ENCODE assay signal across 10 cellular contexts in genomic region chr2:215619022-215619958, GRCh38.
A peak's percentile ranks its signal among the peaks of the same experiment; 100 is the strongest.
DNase-seq lines count a peak whose midpoint lies in the region; ATAC-seq, FAIRE-seq and TF ChIP-seq lines count a peak whose summit lies in the region.
"Had no signal": no experiment of that assay in that cellular context is flagged by ENCODE, and none has a peak within 500 bp of the region (broad histone marks: within the 10 kb centered on the region; RNA-seq: fewer than 3 reads in every experiment).

No MANE protein-coding gene starts in this region.

- H3K79me2 ChIP-seq in H1 (ENCODE audit: control insufficient read depth in 1 of 2, insufficient read depth in 2 of 2, low read length in 2 of 2) (no peaks in the 10 kb centered on the region), MM.1S (ENCODE audit: low read length) (no peaks in the 10 kb centered on the region)

- no peak overlapping the region for H2BK20ac ChIP-seq in H1 (ENCODE audit: low read length)

- no peak overlapping the region for H2AK5ac ChIP-seq in H1 (ENCODE audit: low read depth, low read length)

- H3K4me2 ChIP-seq in H1 (ENCODE audit: insufficient read depth in 1 of 2, low read depth in 2 of 2, low read length in 2 of 2) (no peak overlapping the region), skeletal muscle satellite cell (ENCODE audit: low read length) (peak overlapping the region; percentile 53), MM.1S (ENCODE audit: low read depth, low read length) (no peak overlapping the region)

- H3K9me3 ChIP-seq in left ventricle myocardium inferior (replicated peaks) (peaks cover 7% of the 10 kb centered on the region), heart left ventricle (peaks cover 0 to 5% (median 0%) of the 10 kb centered on the region in 12 donors), H1 (ENCODE audit: insufficient read depth in 2 of 2, low read depth in 1 of 2, low read length in 1 of 2) (peaks cover 7 to 14% of the 10 kb centered on the region in 2 experiments), skeletal muscle satellite cell (replicated peaks; ENCODE audit: low read length) (no peaks in the 10 kb centered on the region), MM.1S (replicated peaks; ENCODE audit: insufficient read depth, low read length) (no peaks in the 10 kb centered on the region)

- H4K8ac ChIP-seq in H1 (ENCODE audit: extremely low read depth, insufficient read depth, low read length): no peak overlapping the region

- no peak overlapping the region for H3K14ac ChIP-seq in H1 (ENCODE audit: insufficient read length)

- H3K4me1 ChIP-seq in left ventricle myocardium inferior (peaks cover 9% of the 10 kb centered on the region), heart left ventricle (peaks cover 0 to 31% (median 5%) of the 10 kb centered on the region in 12 donors), H1 (replicated peaks in 1 of 4; ENCODE audit: control insufficient read depth in 3 of 4, insufficient read depth in 4 of 4, low read length in 3 of 4) (peaks cover 0 to 6% (median 1%) of the 10 kb centered on the region in 4 experiments; a peak in 3 of 7 replicates), skeletal muscle satellite cell (ENCODE audit: control insufficient read depth, insufficient read depth, low read length) (peaks cover 24% of the 10 kb centered on the region), MM.1S (ENCODE audit: low read length) (no peaks in the 10 kb centered on the region)

- no peak for ATAC-seq in heart left ventricle
- no peak for ATAC-seq in HG02884 (IDR thresholded peaks at IDR 0.05; ENCODE audit: unreplicated experiment)

- DNase-seq in left ventricle myocardium inferior (no peak), heart left ventricle (no peak), NCI-H69 (lab: John Stamatoyannopoulos, UW) (peak; percentile 84), H1 (ENCODE audit: low read depth in 1 of 2, low spot score in 2 of 2) (no peak), globus pallidus (ENCODE audit: low spot score) (no peak), MM.1S (no peak)

- FAIRE-seq in H1 (lab: Jason Lieb, UNC): no peak
- FAIRE-seq: G401.6 had no signal

- H4K20me1 ChIP-seq in H1 (replicated peaks in 1 of 2; ENCODE audit: control insufficient read depth in 1 of 2, insufficient read depth in 2 of 2, low read length in 2 of 2): no peaks in the 10 kb centered on the region
- no peaks in the 10 kb centered on the region for H4K20me1 ChIP-seq in MM.1S (ENCODE audit: insufficient read depth, low read length)

- H3F3A ChIP-seq in MM.1S (ENCODE audit: insufficient read depth, low read length): no peaks in the 10 kb centered on the region

- H4K5ac ChIP-seq in H1 (ENCODE audit: insufficient read length, low read depth, low read length): no peak overlapping the region

- H2AFZ ChIP-seq in H1 (ENCODE audit: low read length) (0 out of 2 replicates have a peak overlapping the region, but pooled peaks have one; percentile 43), MM.1S (ENCODE audit: low read length) (no peak overlapping the region)

- no peak overlapping the region for H2BK5ac ChIP-seq in H1 (ENCODE audit: low read depth, low read length)

- H3K36me3 ChIP-seq in left ventricle myocardium inferior (no peaks in the 10 kb centered on the region), heart left ventricle (no peaks in the 10 kb centered on the region), H1 (ENCODE audit: control insufficient read depth in 2 of 4, insufficient read depth in 4 of 4, low read length in 3 of 4) (no peaks in the 10 kb centered on the region), skeletal muscle satellite cell (ENCODE audit: insufficient read depth, low read length) (no peaks in the 10 kb centered on the region), MM.1S (replicated peaks; ENCODE audit: insufficient read depth, low read length) (no peaks in the 10 kb centered on the region)

- H3K27ac ChIP-seq in left ventricle myocardium inferior (replicated peaks) (no peak overlapping the region), heart left ventricle (no peak overlapping the region), H1 (ENCODE audit: low read depth, low read length) (0 out of 2 replicates have a peak overlapping the region, but pooled peaks have one; percentile 8), MM.1S (ENCODE audit: low read length) (no peak overlapping the region)
- H3K27ac ChIP-seq: skin epidermis had no signal

- H2BK15ac ChIP-seq in H1 (ENCODE audit: low read length): no peak overlapping the region

- H3K4ac ChIP-seq in H1 (replicated peaks; ENCODE audit: insufficient read length, low read depth, low read length): no peak overlapping the region

- no peak overlapping the region for H3K23ac ChIP-seq in H1 (ENCODE audit: insufficient read length)

- no peak overlapping the region for H4K91ac ChIP-seq in H1 (replicated peaks; ENCODE audit: insufficient read length, low read length)

- no peaks in the 10 kb centered on the region for H3K23me2 ChIP-seq in H1 (ENCODE audit: low read depth, low read length)

- no peaks in the 10 kb centered on the region for H3K79me1 ChIP-seq in H1 (ENCODE audit: low read depth, low read length)

- no peak overlapping the region for H2BK12ac ChIP-seq in H1 (ENCODE audit: low read depth, low read length)

- no peaks in the 10 kb centered on the region for H3K9me2 ChIP-seq in MM.1S (replicated peaks; ENCODE audit: insufficient read depth, low read length)

- H2BK120ac ChIP-seq in H1 (replicated peaks; ENCODE audit: low read depth, low read length): no peak overlapping the region

- POLR2A ChIA-PET in H1 (lab: Charles Lee; ENCODE audit: partially characterized antibody): interaction anchor here (0.7 kb wide), 1 partner anchor 57 kb away, joined by 3 read pairs; no protein-coding TSS in a partner anchor

- H3K9ac ChIP-seq in H1 (replicated peaks in 1 of 4; ENCODE audit: extremely low read depth in 1 of 4, low read depth in 3 of 4, low read length in 3 of 4): no peak overlapping the region
- H3K9ac ChIP-seq in skeletal muscle satellite cell (ENCODE audit: low read depth, low read length): peak overlapping the region; percentile 19
- H3K9ac ChIP-seq in MM.1S (ENCODE audit: low read length): no peak overlapping the region

- H3K4me3 ChIP-seq in left ventricle myocardium inferior (peak overlapping the region; percentile 4), heart left ventricle (no peak overlapping the region), H1 (ENCODE audit: extremely low read depth in 1 of 4, insufficient read depth in 2 of 4, low read depth in 3 of 4, low read length in 4 of 4) (no peak overlapping the region), skeletal muscle satellite cell (ENCODE audit: low read length) (no peak overlapping the region), MM.1S (ENCODE audit: low read length) (no peak overlapping the region)
- H3K4me3 ChIP-seq: skin epidermis had no signal

- intact Hi-C loops in left ventricle myocardium inferior (cut with micrococcal nuclease) (no loop called here), heart left ventricle (cut with DNase I) (no loop called here)

- no peaks in the 10 kb centered on the region for H3K27me3 ChIP-seq in left ventricle myocardium inferior (ENCODE audit: low read depth)
- no peaks in the 10 kb centered on the region for H3K27me3 ChIP-seq in heart left ventricle
- H3K27me3 ChIP-seq in H1 (replicated peaks in 1 of 4; ENCODE audit: control insufficient read depth in 3 of 4, extremely low read depth in 1 of 4, insufficient read depth in 3 of 4, low read length in 3 of 4): no peaks in the 10 kb centered on the region
- H3K27me3 ChIP-seq in skeletal muscle satellite cell (ENCODE audit: control insufficient read depth, insufficient read depth, low read length): no peaks in the 10 kb centered on the region
- no peaks in the 10 kb centered on the region for H3K27me3 ChIP-seq in MM.1S (replicated peaks; ENCODE audit: insufficient read depth, low read length)

- CTCF ChIA-PET in H1 (lab: Charles Lee; ENCODE audit: partially characterized antibody): interaction anchor here (0.7 kb wide), 2 partner anchors 268 to 298 kb away, joined by 3 read pairs; no protein-coding TSS in a partner anchor

- no peak for TF ChIP-seq CTCF in left ventricle myocardium inferior (IDR thresholded peaks at IDR 0.05; ENCODE audit: borderline replicate concordance)
- no peak for TF ChIP-seq CTCF in heart left ventricle (IDR thresholded peaks at IDR 0.05)
- TF ChIP-seq CTCF in H1 (IDR thresholded peaks at IDR 0.05; ENCODE audit: control extremely low read depth in 1 of 3, insufficient read depth in 1 of 3, low read depth in 1 of 3, low read length in 3 of 3): no peak
- no peak for TF ChIP-seq CTCF in MM.1S (IDR thresholded peaks at IDR 0.05; ENCODE audit: low read length)

- TF ChIP-seq RAD21 in H1 (IDR thresholded peaks at IDR 0.05 in 1 of 2, conservative IDR thresholded peaks at IDR 0.05 in 1 of 2; ENCODE audit: low read depth in 2 of 2, low read length in 2 of 2): no peak

- no peak for TF ChIP-seq EP300 in H1 (IDR thresholded peaks at IDR 0.05; ENCODE audit: borderline replicate concordance in 1 of 2, low read depth in 2 of 2, low read length in 2 of 2)

- H3K18ac ChIP-seq in H1 (ENCODE audit: extremely low read depth, low read length): no peak overlapping the region

- WGBS in heart left ventricle, 4 donors: 31 to 39% (median 33%) methylated on average over 14 of the region's 14 CpGs
- WGBS in H1 (ENCODE audit: extremely low coverage in 1 of 2, insufficient coverage in 1 of 2, insufficient read length in 1 of 2, insufficient replicate concordance in 2 of 2, low coverage in 1 of 2, low lambda C conversion rate in 2 of 2, missing lambda C conversion rate in 1 of 2), 2 experiments: 61% methylated on average over 14 of the region's 14 CpGs; no CpG with 5 or more reads in 1 of the 2 experiments

- H3K56ac ChIP-seq in H1 (replicated peaks; ENCODE audit: insufficient read length, low read depth, low read length): no peak overlapping the region

- TF ChIP-seq POLR2A in heart left ventricle (IDR thresholded peaks at IDR 0.05) (no peak), H1 (IDR thresholded peaks at IDR 0.05; ENCODE audit: control extremely low read depth in 1 of 2, low read depth in 2 of 2, low read length in 2 of 2) (no peak)

TF ChIP-seq in H1, 55 proteins besides CTCF, POLR2A, EP300 and RAD21:
- no peak for TF ChIP-seq TAF7 (optimal IDR thresholded peaks at IDR 0.05; ENCODE audit: borderline replicate concordance, low read depth, low read length)
- TF ChIP-seq, protein P1, sequence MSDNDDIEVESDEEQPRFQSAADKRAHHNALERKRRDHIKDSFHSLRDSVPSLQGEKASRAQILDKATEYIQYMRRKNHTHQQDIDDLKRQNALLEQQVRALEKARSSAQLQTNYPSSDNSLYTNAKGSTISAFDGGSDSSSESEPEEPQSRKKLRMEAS (IDR thresholded peaks at IDR 0.05): no peak
- TF ChIP-seq CBX8 (IDR thresholded peaks at IDR 0.05; ENCODE audit: borderline replicate concordance, low read depth, low read length): no peak
- no peak for TF ChIP-seq POLR2AphosphoS5 (IDR thresholded peaks at IDR 0.05; ENCODE audit: low read depth, low read length)
- TF ChIP-seq TAF1 (IDR thresholded peaks at IDR 0.05; ENCODE audit: low read depth, low read length): no peak
